20 cellular contexts compared by ENCODE assay signal in the genomic region with DNA sequence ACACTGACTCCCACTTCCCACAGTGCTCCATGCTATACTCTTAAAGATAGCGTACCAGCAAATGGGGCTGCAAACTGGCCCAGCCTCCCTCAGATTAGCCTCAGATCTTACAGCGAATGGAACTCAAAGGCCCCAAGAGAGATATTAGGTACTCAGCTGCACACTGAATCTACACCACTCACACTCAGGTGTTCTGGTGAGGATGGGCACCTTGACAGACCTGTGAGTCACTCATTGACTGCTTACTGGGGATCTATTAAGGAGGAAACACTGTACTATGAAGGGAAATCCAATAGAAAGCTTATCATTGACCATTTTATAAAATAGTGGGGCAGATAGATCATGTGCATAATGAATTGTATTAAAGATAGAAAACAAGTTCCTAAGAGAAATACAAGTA.
DNase-seq lines count a peak whose midpoint lies in the region; FAIRE-seq and TF ChIP-seq lines count a peak whose summit lies in the region.
"Had no signal": no experiment of that assay in that cellular context is flagged by ENCODE, and none has a peak within 500 bp of the region (broad histone marks: within the 10 kb centered on the region; RNA-seq: fewer than 3 reads in every experiment).

No MANE protein-coding gene starts in this region.

- H3K4me2 ChIP-seq in mammary epithelial cell (ENCODE audit: insufficient read depth, low read depth, low read length): no peak overlapping the region
- H3K4me2 ChIP-seq: BLaER1 had no signal

- H3K36me3 Mint-ChIP-seq in CD14-positive monocyte (no peaks in the 10 kb centered on the region), chondrocyte (ENCODE audit: low read depth) (peaks cover 3% of the 10 kb centered on the region)

- DNase-seq in mammary epithelial cell (peak; percentile 26), breast epithelium (ENCODE audit: low spot score in 2 of 2) (no peak), bronchial epithelial cell (ENCODE audit: low read depth) (peak; percentile 55), kidney tubule cell (ENCODE audit: low spot score) (peak; percentile 35), small intestine (peak; percentile 18), CD14-positive monocyte (ENCODE audit: low spot score) (no peak), chondrocyte (ENCODE audit: low spot score) (no peak)
- no peak for DNase-seq in stimulated activated CD4-positive, alpha-beta T cell treated with anti-CD3 and anti-CD28 coated beads, Interleukin-4, amount 100 ng/mL, for 4 hours
- DNase-seq: CD4-positive, alpha-beta T cell; CD8-positive, alpha-beta memory T cell; DMS53; DMS79 treated with DMSO at 0.1 percent for 48 hours; H9 had no signal

- no peak overlapping the region for H3K27ac Mint-ChIP-seq in CD14-positive monocyte
- H3K27ac Mint-ChIP-seq in chondrocyte (ENCODE audit: unreplicated experiment): no peak overlapping the region
- H3K27ac Mint-ChIP-seq: B cell; CD4-positive, alpha-beta T cell; CD8-positive, alpha-beta memory T cell; H9 had no signal

- H3K4me1 ChIP-seq in mammary epithelial cell (ENCODE audit: insufficient read depth, low read length) (no peaks in the 10 kb centered on the region), breast epithelium (no peaks in the 10 kb centered on the region), small intestine (ENCODE audit: control insufficient read depth in 2 of 2, insufficient read depth in 1 of 2, low read depth in 1 of 2, low read length in 1 of 2) (no peaks in the 10 kb centered on the region)
- H3K4me1 ChIP-seq: BLaER1 had no signal

- H3K27ac ChIP-seq in mammary epithelial cell (ENCODE audit: insufficient read depth, low read depth, low read length) (no peak overlapping the region), breast epithelium (no peak overlapping the region), small intestine (ENCODE audit: low read depth in 1 of 2, low read length in 1 of 2) (no peak overlapping the region)
- H3K27ac ChIP-seq: 22Rv1, BLaER1, C4-2B had no signal

- CTCF ChIA-PET in mammary epithelial cell (lab: Charles Lee; ENCODE audit: low non-redundant PET): no interaction called here

- 94% methylated on average over 2 of the region's 2 CpGs for WGBS in mammary epithelial cell (ENCODE audit: low coverage, missing lambda C conversion rate)
- 92 to 97% (median 95%) methylated on average over 2 of the region's 2 CpGs for WGBS in small intestine, 3 donors

- no peak overlapping the region for H3K4me3 Mint-ChIP-seq in CD14-positive monocyte
- no peak overlapping the region for H3K4me3 Mint-ChIP-seq in chondrocyte (ENCODE audit: unreplicated experiment)
- H3K4me3 Mint-ChIP-seq: B cell; CD4-positive, alpha-beta T cell; CD8-positive, alpha-beta memory T cell; H9 had no signal

- intact Hi-C loops in mammary epithelial cell (cut with micrococcal nuclease) (no loop called here), breast epithelium (cut with DNase I; ENCODE audit: low total_unique reads) (no loop called here), CD14-positive monocyte (cut with micrococcal nuclease) (no loop called here)

- H3K27me3 Mint-ChIP-seq in CD14-positive monocyte (ENCODE audit: low read depth in 3 of 3): peaks cover 1 to 3% (median 2%) of the 10 kb centered on the region in 3 donors
- peaks cover 2% of the 10 kb centered on the region for H3K27me3 Mint-ChIP-seq in chondrocyte (ENCODE audit: low read depth)

- no peaks in the 10 kb centered on the region for H3K36me3 ChIP-seq in mammary epithelial cell (ENCODE audit: insufficient read depth, low read length)
- no peaks in the 10 kb centered on the region for H3K36me3 ChIP-seq in breast epithelium
- H3K36me3 ChIP-seq in bronchial epithelial cell (ENCODE audit: control insufficient read depth, insufficient read depth, low read length): no peaks in the 10 kb centered on the region
- no peaks in the 10 kb centered on the region for H3K36me3 ChIP-seq in small intestine (ENCODE audit: control insufficient read depth in 2 of 2, insufficient read depth in 2 of 2, low read length in 2 of 2)
- H3K36me3 ChIP-seq: BLaER1 had no signal

- H2AFZ ChIP-seq in mammary epithelial cell (ENCODE audit: low read depth, low read length): no peak overlapping the region

- no peak for TF ChIP-seq CTCF in mammary epithelial cell (conservative IDR thresholded peaks at IDR 0.05 in 1 of 2, IDR thresholded peaks at IDR 0.05 in 1 of 2; ENCODE audit: extremely low read depth in 1 of 2, insufficient read depth in 1 of 2, low read depth in 1 of 2, low read length in 2 of 2)
- no peak for TF ChIP-seq CTCF in breast epithelium (IDR thresholded peaks at IDR 0.05)
- no peak for TF ChIP-seq CTCF in bronchial epithelial cell (IDR thresholded peaks at IDR 0.05; ENCODE audit: insufficient read depth, low read length, severe bottlenecking)
- no peak for TF ChIP-seq CTCF in CD14-positive monocyte (IDR thresholded peaks at IDR 0.05)
- no peak for TF ChIP-seq CTCF in chondrocyte (IDR thresholded peaks at IDR 0.05)

- FAIRE-seq in bronchial epithelial cell (lab: Jason Lieb, UNC): no peak
- FAIRE-seq in small intestine (lab: Jason Lieb, UNC): no peak
- FAIRE-seq: A204.1, GM12892, H1 had no signal

- H4K20me1 ChIP-seq in mammary epithelial cell (ENCODE audit: insufficient read depth, low read length): no peaks in the 10 kb centered on the region
- H4K20me1 ChIP-seq: BLaER1 had no signal

- H3K9me3 ChIP-seq in mammary epithelial cell (replicated peaks; ENCODE audit: insufficient read depth, low read length) (no peaks in the 10 kb centered on the region), breast epithelium (no peaks in the 10 kb centered on the region), small intestine (ENCODE audit: control insufficient read depth, low read depth) (no peaks in the 10 kb centered on the region)
- H3K9me3 ChIP-seq: BLaER1 had no signal

- TF ChIP-seq POLR2A in breast epithelium (IDR thresholded peaks at IDR 0.05): no peak

- H3K79me2 ChIP-seq in mammary epithelial cell (ENCODE audit: insufficient read depth, low read length): no peaks in the 10 kb centered on the region

- H3K4me1 Mint-ChIP-seq in CD14-positive monocyte (no peaks in the 10 kb centered on the region), chondrocyte (ENCODE audit: low read depth) (peaks cover 4% of the 10 kb centered on the region)
- H3K4me1 Mint-ChIP-seq: B cell; CD8-positive, alpha-beta memory T cell had no signal

- dilution Hi-C loops in mammary epithelial cell (cut with HindIII; ENCODE audit: low sequenced_read_pairs): no loop called here

- H3K9me3 Mint-ChIP-seq in CD14-positive monocyte (peaks cover 0 to 2% (median 0%) of the 10 kb centered on the region in 7 donors), chondrocyte (ENCODE audit: low read depth) (no peaks in the 10 kb centered on the region)
- H3K9me3 Mint-ChIP-seq: CD4-positive, alpha-beta T cell; H9 had no signal

- H3K4me3 ChIP-seq in mammary epithelial cell (replicated peaks in 1 of 3; ENCODE audit: insufficient read depth in 1 of 3, low read depth in 2 of 3, low read length in 3 of 3) (no peak overlapping the region), breast epithelium (no peak overlapping the region), bronchial epithelial cell (ENCODE audit: low read depth, low read length) (no peak overlapping the region), small intestine (ENCODE audit: low read depth in 1 of 2, low read length in 2 of 2) (no peak overlapping the region)
- H3K4me3 ChIP-seq: BLaER1 had no signal

- no TSS peak for BruUV-seq in mammary epithelial cell (replicated peaks; lab: Mats Ljungman, UMichigan)

- H3K27me3 ChIP-seq in mammary epithelial cell (ENCODE audit: insufficient read depth, low read length) (no peaks in the 10 kb centered on the region), breast epithelium (no peaks in the 10 kb centered on the region), bronchial epithelial cell (ENCODE audit: control insufficient read depth, insufficient read depth, low read length) (no peaks in the 10 kb centered on the region), small intestine (ENCODE audit: control insufficient read depth in 2 of 2, insufficient read depth in 2 of 2, low read length in 2 of 2) (peaks cover 0 to 2% of the 10 kb centered on the region in 2 donors)
- H3K27me3 ChIP-seq: BLaER1 had no signal

- no peak overlapping the region for H3K9ac ChIP-seq in mammary epithelial cell (ENCODE audit: insufficient read depth, low read length)
- H3K9ac ChIP-seq: BLaER1 had no signal

- in situ Hi-C loops in mammary epithelial cell (cut with MboI; ENCODE audit: low sequenced_read_pairs in 2 of 2): no loop called here

Comparison
In these comparisons a context has a peak if more than half of its experiments do, and no peak if none do; other contexts are left out.
1. DNase-seq: peak in mammary epithelial cell (single experiment), bronchial epithelial cell (single experiment), kidney tubule cell (single experiment) and small intestine (single experiment); none in breast epithelium (0 of 2), stimulated activated CD4-positive, alpha-beta T cell treated with anti-CD3 and anti-CD28 coated beads, Interleukin-4, amount 100 ng/mL, for 4 hours (0 of 2), CD14-positive monocyte (single experiment) and chondrocyte (single experiment).